Comparison of ENCODE assay signal across 25 cellular contexts in genomic region chr7:127780489-127780888, GRCh38.
"Had no signal": no experiment of that assay in that cellular context is flagged by ENCODE, and none has a peak within 500 bp of the region (broad histone marks: within the 10 kb centered on the region; RNA-seq: fewer than 3 reads in every experiment).

No MANE protein-coding gene starts in this region.

- DNase-seq: activated B cell treated with CpG ODN at 0.5 μM for 24 hours; activated CD4-positive, alpha-beta T cell treated with anti-CD3 and anti-CD28 coated beads for 1 hour; activated CD4-positive, alpha-beta T cell treated with anti-CD3 and anti-CD28 coated beads, Interleukin-2, amount 10 ng/mL, durations not matched to agents 24 days and 14 days; activated CD4-positive, alpha-beta T cell treated with anti-CD3 and anti-CD28 coated beads, Interleukin-2, amount 50 U/mL, for 48 hours; activated CD8-positive, alpha-beta memory T cell treated with anti-CD3 and anti-CD28 coated beads, Interleukin-2, amount 10 ng/mL, durations not matched to agents 7 days and 5 days; activated effector memory CD4-positive, alpha-beta T cell treated with anti-CD3 and anti-CD28 coated beads, Interleukin-2, amount 50 U/mL, for 16 hours; activated naive CD4-positive, alpha-beta T cell treated with anti-CD3 and anti-CD28 coated beads for 36 hours; activated T-cell treated with anti-CD3 and anti-CD28 coated beads, Interleukin-2, amount 50 U/mL, for 4 hours; amygdala; KBM-7; NCI-H1092; NCI-H1417; NCI-H1930; NCI-H2171 treated with DMSO at 0.1 percent for 48 hours; NCI-H226; NCI-H69; Peyer's patch; Right ventricle myocardium superior; SJCRH30; T-helper 17 cell; T-helper 9 cell had no signal

- H3K27me3 ChIP-seq: Peyer's patch, SJCRH30 had no signal

- H3K4me3 ChIP-seq: Peyer's patch, SJCRH30 had no signal

- H3K4me3 Mint-ChIP-seq: activated B cell treated with CpG ODN at 0.5 μM for 24 hours; activated CD4-positive, alpha-beta T cell treated with anti-CD3 and anti-CD28 coated beads, Interleukin-2, amount 10 ng/mL, durations not matched to agents 24 days and 14 days; activated CD8-positive, alpha-beta memory T cell treated with anti-CD3 and anti-CD28 coated beads, Interleukin-2, amount 10 ng/mL, durations not matched to agents 7 days and 5 days; activated naive CD4-positive, alpha-beta T cell treated with anti-CD3 and anti-CD28 coated beads for 36 hours; activated naive CD8-positive, alpha-beta T cell; activated T-cell treated with anti-CD3 and anti-CD28 coated beads, Interleukin-2, amount 50 U/mL, for 4 hours; brain; T-helper 17 cell had no signal

- H3K27ac Mint-ChIP-seq: activated B cell treated with CpG ODN at 0.5 μM for 24 hours; activated CD4-positive, alpha-beta T cell treated with anti-CD3 and anti-CD28 coated beads, Interleukin-2, amount 10 ng/mL, durations not matched to agents 24 days and 14 days; activated CD8-positive, alpha-beta memory T cell treated with anti-CD3 and anti-CD28 coated beads, Interleukin-2, amount 10 ng/mL, durations not matched to agents 7 days and 5 days; activated naive CD4-positive, alpha-beta T cell treated with anti-CD3 and anti-CD28 coated beads for 36 hours; activated naive CD8-positive, alpha-beta T cell; brain; T-helper 17 cell had no signal

- H3K27ac ChIP-seq: Peyer's patch, RWPE1, SJCRH30 had no signal

- H3K9me3 Mint-ChIP-seq: activated B cell treated with CpG ODN at 0.5 μM for 24 hours; activated CD4-positive, alpha-beta T cell treated with anti-CD3 and anti-CD28 coated beads, Interleukin-2, amount 10 ng/mL, durations not matched to agents 24 days and 14 days; activated naive CD4-positive, alpha-beta T cell treated with anti-CD3 and anti-CD28 coated beads for 36 hours; activated T-cell treated with anti-CD3 and anti-CD28 coated beads, Interleukin-2, amount 50 U/mL, for 4 hours; brain had no signal

- H3K36me3 ChIP-seq: Peyer's patch, SJCRH30 had no signal

- ATAC-seq: activated CD8-positive, alpha-beta memory T cell treated with anti-CD3 and anti-CD28 coated beads, Interleukin-2, amount 10 ng/mL, durations not matched to agents 7 days and 5 days; activated T-cell treated with anti-CD3 and anti-CD28 coated beads, Interleukin-2, amount 50 U/mL, for 4 hours; SK-N-SH treated with all-trans-retinoic acid at 6 μM for 48 hours; T-helper 17 cell had no signal

- H3K27me3 Mint-ChIP-seq: activated B cell treated with CpG ODN at 0.5 μM for 24 hours; activated CD4-positive, alpha-beta T cell treated with anti-CD3 and anti-CD28 coated beads, Interleukin-2, amount 10 ng/mL, durations not matched to agents 24 days and 14 days; activated CD8-positive, alpha-beta memory T cell treated with anti-CD3 and anti-CD28 coated beads, Interleukin-2, amount 10 ng/mL, durations not matched to agents 7 days and 5 days; activated naive CD8-positive, alpha-beta T cell; T-helper 17 cell had no signal

- H3K9me3 ChIP-seq: Peyer's patch, SJCRH30 had no signal
